16 cellular contexts compared by ENCODE assay signal in the genomic region with DNA sequence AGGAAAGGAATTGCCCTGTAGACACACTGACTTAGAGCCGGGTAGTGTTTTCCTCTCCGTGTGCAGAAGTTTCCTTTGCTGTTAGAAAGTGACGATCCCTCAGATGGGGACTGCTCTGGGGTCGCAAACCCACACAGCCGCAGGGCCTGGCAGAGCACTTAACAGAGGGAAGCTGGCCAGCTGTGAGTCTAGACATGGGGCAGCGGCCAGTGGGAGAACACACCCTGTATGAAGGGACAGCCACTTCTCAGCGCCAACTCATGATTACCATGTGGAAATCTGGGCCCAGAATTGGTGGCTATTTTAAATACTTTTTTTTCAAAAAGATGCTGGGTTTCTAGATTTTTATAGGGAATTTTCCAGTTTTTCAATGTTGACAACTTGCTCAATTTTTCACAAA. TPM values are rescaled to one million over a fixed set of nuclear protein-coding genes. Genes with fewer than 3 reads are reported as not detected.
DNase-seq lines count a peak whose midpoint lies in the region; ATAC-seq and TF ChIP-seq lines count a peak whose summit lies in the region.
"Had no signal": no experiment of that assay in that cellular context is flagged by ENCODE, and none has a peak within 500 bp of the region (broad histone marks: within the 10 kb centered on the region; RNA-seq: fewer than 3 reads in every experiment).

No MANE protein-coding gene starts in this region.

- no peak overlapping the region for H3K4me2 ChIP-seq in GM23248 (ENCODE audit: unreplicated experiment)
- H3K4me2 ChIP-seq: PC-9 had no signal

- intact Hi-C loops in right cardiac atrium (cut with DNase I) (loop anchor here in 1 of 4 donors (5.0 kb wide), 1 partner anchor 310 kb away; no protein-coding TSS in a partner anchor), mucosa of descending colon (cut with DNase I, micrococcal nuclease) (no loop called here)
- intact Hi-C loops in activated T-helper 1 cell treated with anti-CD3 and anti-CD28 coated beads, Interleukin-12 subunit alpha, Interleukin-12 subunit beta, Interleukin-2, Interleukin-4 antibody, amounts not matched to agents 30 ng/mL and 10 ng/mL and 1 ng/mL, durations not matched to agents 14 hours and 24 hours and 36 hours (cut with micrococcal nuclease), result no loop called here

- 0 out of 2 replicates have a peak, but pooled peaks cover 21% of the 10 kb centered on the region for H3K36me3 ChIP-seq in GM23248 (ENCODE audit: low read depth)
- peaks cover 24 to 37% (median 35%) of the 10 kb centered on the region in 3 donors for H3K36me3 ChIP-seq in skeletal muscle tissue (ENCODE audit: control insufficient read depth in 3 of 3, insufficient read depth in 3 of 3, low read length in 3 of 3)
- H3K36me3 ChIP-seq in mucosa of descending colon (ENCODE audit: low read depth), result peaks cover 4% of the 10 kb centered on the region
- H3K36me3 ChIP-seq: uterus had no signal

- H3K9ac ChIP-seq in GM23248 (no peak overlapping the region), skeletal muscle tissue (ENCODE audit: low read depth in 1 of 3, low read length in 3 of 3) (peak overlapping the region in 1 of 3 donors; percentile 58)

- H3F3A ChIP-seq in GM23248 (ENCODE audit: insufficient read depth), result no peaks in the 10 kb centered on the region

- H3K27ac ChIP-seq in GM23248 (no peak overlapping the region), caudate nucleus (ENCODE audit: low read depth, low read length) (peak overlapping the region; percentile 87), right cardiac atrium (ENCODE audit: low read length) (peak overlapping the region; percentile 8), skeletal muscle tissue (ENCODE audit: low read depth, low read length) (peak overlapping the region; percentile 48)
- H3K27ac ChIP-seq: uterus had no signal

- no peaks in the 10 kb centered on the region for H3K9me2 ChIP-seq in GM23248 (ENCODE audit: insufficient read depth)

- no peaks in the 10 kb centered on the region for H3K79me2 ChIP-seq in GM23248 (ENCODE audit: insufficient read depth)

- H4K20me1 ChIP-seq in GM23248 (ENCODE audit: insufficient read depth), result no peaks in the 10 kb centered on the region

- H3K4me3 ChIP-seq in GM23248 (no peak overlapping the region), right cardiac atrium (ENCODE audit: low read length) (no peak overlapping the region), skeletal muscle tissue (ENCODE audit: low read length in 3 of 3) (no peak overlapping the region), mucosa of descending colon (no peak overlapping the region)
- H3K4me3 ChIP-seq: lung, PC-9, uterus had no signal

- no peak overlapping the region for H2AFZ ChIP-seq in GM23248
- H2AFZ ChIP-seq: PC-9 had no signal

- H3K36me3 Mint-ChIP-seq in activated T-helper 1 cell treated with anti-CD3 and anti-CD28 coated beads, Interleukin-12 subunit alpha, Interleukin-12 subunit beta, Interleukin-2, Interleukin-4 antibody, amounts not matched to agents 30 ng/mL and 10 ng/mL and 1 ng/mL, durations not matched to agents 14 hours and 24 hours and 36 hours (ENCODE audit: low read depth), result peaks cover 37% of the 10 kb centered on the region

- no peak overlapping the region for H3K27ac Mint-ChIP-seq in activated T-helper 1 cell treated with anti-CD3 and anti-CD28 coated beads, Interleukin-12 subunit alpha, Interleukin-12 subunit beta, Interleukin-2, Interleukin-4 antibody, amounts not matched to agents 30 ng/mL and 10 ng/mL and 1 ng/mL, durations not matched to agents 14 hours and 24 hours and 36 hours

- H3K27me3 Mint-ChIP-seq in activated T-helper 1 cell treated with anti-CD3 and anti-CD28 coated beads, Interleukin-12 subunit alpha, Interleukin-12 subunit beta, Interleukin-2, Interleukin-4 antibody, amounts not matched to agents 30 ng/mL and 10 ng/mL and 1 ng/mL, durations not matched to agents 14 hours and 24 hours and 36 hours (ENCODE audit: insufficient read depth), result no peaks in the 10 kb centered on the region

- H3K27me3 ChIP-seq in GM23248 (replicated peaks; ENCODE audit: insufficient read depth) (no peaks in the 10 kb centered on the region), right cardiac atrium (ENCODE audit: control insufficient read depth, insufficient read depth) (no peaks in the 10 kb centered on the region), skeletal muscle tissue (ENCODE audit: control insufficient read depth in 3 of 3, insufficient read depth in 3 of 3, low read length in 3 of 3) (no peaks in the 10 kb centered on the region)
- H3K27me3 ChIP-seq: uterus had no signal

- H3K9me3 ChIP-seq in GM23248 (ENCODE audit: low read depth) (no peaks in the 10 kb centered on the region), right cardiac atrium (ENCODE audit: control insufficient read depth, low read length) (no peaks in the 10 kb centered on the region), skeletal muscle tissue (ENCODE audit: control insufficient read depth in 3 of 3, low read length in 3 of 3) (no peaks in the 10 kb centered on the region), mucosa of descending colon (no peaks in the 10 kb centered on the region)
- H3K9me3 ChIP-seq: uterus had no signal

- no peaks in the 10 kb centered on the region for H3K9me3 Mint-ChIP-seq in activated T-helper 1 cell treated with anti-CD3 and anti-CD28 coated beads, Interleukin-12 subunit alpha, Interleukin-12 subunit beta, Interleukin-2, Interleukin-4 antibody, amounts not matched to agents 30 ng/mL and 10 ng/mL and 1 ng/mL, durations not matched to agents 14 hours and 24 hours and 36 hours
- H3K9me3 Mint-ChIP-seq: stimulated activated effector memory CD8-positive, alpha-beta T cell treated with anti-CD3 and anti-CD28 coated beads, Interleukin-12 subunit alpha, Interleukin-12 subunit beta, amount 100 ng/mL, for 72 hours had no signal

- in situ Hi-C loops in GM23248 (cut with MboI), result no loop called here

- DNase-seq in GM23248 (peak; percentile 29), caudate nucleus (lab: John Stamatoyannopoulos, UW) (peak in 20 of 61 donors; percentile 3 to 43 (median 22)), right cardiac atrium (peak; percentile 47 to 82 (median 71)), kidney glomerular epithelial cell (lab: John Stamatoyannopoulos, UW) (no peak), mucosa of descending colon (no peak), GM19240 (ENCODE audit: insufficient read length, low spot score) (no peak)
- DNase-seq in activated T-helper 1 cell treated with anti-CD3 and anti-CD28 coated beads, Interleukin-12 subunit alpha, Interleukin-12 subunit beta, Interleukin-2, Interleukin-4 antibody, amounts not matched to agents 30 ng/mL and 10 ng/mL and 1 ng/mL, durations not matched to agents 14 hours and 24 hours and 36 hours (ENCODE audit: low spot score), result no peak
- DNase-seq: activated CD8-positive, alpha-beta memory T cell treated with anti-CD3 and anti-CD28 coated beads for 24 hours; activated gamma-delta T cell; NCI-H2029; NCI-H526 treated with DMSO at 0.1 percent for 48 hours; PC-9; uterus had no signal

- no peak for TF ChIP-seq CTCF in mucosa of descending colon (IDR thresholded peaks at IDR 0.05)

- WGBS in GM23248 (ENCODE audit: low coverage in 1 of 2, low lambda C conversion rate in 2 of 2, missing lambda C conversion rate in 2 of 2), 2 experiments, result 34 to 48% methylated on average over 7 of the region's 7 CpGs
- WGBS in right cardiac atrium, result 29% methylated on average over 7 of the region's 7 CpGs

- ATAC-seq in right cardiac atrium, result peak; percentile 77 to 87
- ATAC-seq in mucosa of descending colon, result no peak
- ATAC-seq: stimulated activated effector memory CD8-positive, alpha-beta T cell treated with anti-CD3 and anti-CD28 coated beads, Interleukin-12 subunit alpha, Interleukin-12 subunit beta, amount 100 ng/mL, for 72 hours had no signal

- H3K4me1 ChIP-seq in GM23248 (ENCODE audit: insufficient read depth) (no peaks in the 10 kb centered on the region), right cardiac atrium (ENCODE audit: control insufficient read depth, insufficient read depth, low read length) (peaks cover 9% of the 10 kb centered on the region), skeletal muscle tissue (ENCODE audit: control insufficient read depth in 3 of 3, insufficient read depth in 3 of 3, low read length in 3 of 3) (peaks cover 21 to 34% (median 31%) of the 10 kb centered on the region in 3 donors), mucosa of descending colon (ENCODE audit: low read depth) (no peaks in the 10 kb centered on the region)
- H3K4me1 ChIP-seq: uterus had no signal

- H3K4me3 Mint-ChIP-seq in activated T-helper 1 cell treated with anti-CD3 and anti-CD28 coated beads, Interleukin-12 subunit alpha, Interleukin-12 subunit beta, Interleukin-2, Interleukin-4 antibody, amounts not matched to agents 30 ng/mL and 10 ng/mL and 1 ng/mL, durations not matched to agents 14 hours and 24 hours and 36 hours, result no peak overlapping the region
- H3K4me3 Mint-ChIP-seq: stimulated activated effector memory CD8-positive, alpha-beta T cell treated with anti-CD3 and anti-CD28 coated beads, Interleukin-12 subunit alpha, Interleukin-12 subunit beta, amount 100 ng/mL, for 72 hours had no signal

- H3K4me1 Mint-ChIP-seq in activated T-helper 1 cell treated with anti-CD3 and anti-CD28 coated beads, Interleukin-12 subunit alpha, Interleukin-12 subunit beta, Interleukin-2, Interleukin-4 antibody, amounts not matched to agents 30 ng/mL and 10 ng/mL and 1 ng/mL, durations not matched to agents 14 hours and 24 hours and 36 hours (ENCODE audit: low read depth), result peaks cover 18% of the 10 kb centered on the region

RNA-seq across cellular contexts. Expression of gene SLC9A8, which starts 39.4 kb away (rescaled TPM):
- 5.0 and 6.3 TPM in 2 replicates for total RNA-seq in GM23248 (2014; rRNA removed; shearing (Covaris generic))
- 3.2 and 4.2 TPM in 2 replicates for polyA plus RNA-seq in GM23248 (2016; fragmentation: Nextera tagmentation; extraction: Ambion mirVana)
- total RNA-seq in right cardiac atrium, result 1 to 10 TPM; 6.9 to 7.3 (median 7.3) TPM
- 6.0 TPM for polyA plus RNA-seq in right cardiac atrium
- total RNA-seq in skeletal muscle tissue, result 3.1 TPM
- 10 to 100 TPM; 15.9 to 26.9 (median 16.3) TPM for total RNA-seq in mucosa of descending colon
- total RNA-seq in activated T-helper 1 cell treated with anti-CD3 and anti-CD28 coated beads, Interleukin-12 subunit alpha, Interleukin-12 subunit beta, Interleukin-2, Interleukin-4 antibody, amounts not matched to agents 30 ng/mL and 10 ng/mL and 1 ng/mL, durations not matched to agents 14 hours and 24 hours and 36 hours, result 16.2 and 20.8 TPM in 2 replicates

Comparison
In these comparisons a context has a peak if more than half of its experiments do, and no peak if none do; other contexts are left out.
1. DNase-seq: peak in GM23248 (single experiment) and right cardiac atrium (3 of 3); none in kidney glomerular epithelial cell (single experiment), mucosa of descending colon (0 of 3), GM19240 (single experiment) and activated T-helper 1 cell treated with anti-CD3 and anti-CD28 coated beads, Interleukin-12 subunit alpha, Interleukin-12 subunit beta, Interleukin-2, Interleukin-4 antibody, amounts not matched to agents 30 ng/mL and 10 ng/mL and 1 ng/mL, durations not matched to agents 14 hours and 24 hours and 36 hours (single experiment).